In genomic region chrX:52516110-52516986, GRCh38 we compare ENCODE assay signal across 10 cellular contexts. TPM values are rescaled to one million over a fixed set of nuclear protein-coding genes. Genes with fewer than 3 reads are reported as not detected.
A peak's percentile ranks its signal among the peaks of the same experiment; 100 is the strongest.
DNase-seq lines count a peak whose midpoint lies in the region; ATAC-seq and TF ChIP-seq lines count a peak whose summit lies in the region.
"Not testable (repeated sequence)": the region's sequence is repeated elsewhere in the genome, so short reads cannot be mapped to it uniquely, and the experiment has no call there.
"Had no signal": no experiment of that assay in that cellular context is flagged by ENCODE, and none has a peak within 500 bp of the region (broad histone marks: within the 10 kb centered on the region; RNA-seq: fewer than 3 reads in every experiment).

No MANE protein-coding gene starts in this region.

- intact Hi-C loops in lower lobe of right lung (cut with DNase I); mucosa of descending colon (cut with DNase I, micrococcal nuclease); upper lobe of right lung (cut with DNase I): not testable (repeated sequence)

- not testable (repeated sequence) for DNase-seq in lower lobe of right lung, mucosa of descending colon, upper lobe of right lung

- TF ChIP-seq EP300 in gastroesophageal sphincter (IDR thresholded peaks at IDR 0.05) = not testable (repeated sequence)

- no CpG with 5 or more reads among the region's 27 CpGs for WGBS in gastroesophageal sphincter (ENCODE audit: low coverage in 1 of 2), 2 donors

- H3K4me3 ChIP-seq in gastroesophageal sphincter, lower lobe of right lung, mucosa of descending colon, upper lobe of right lung: not testable (repeated sequence)

- TF ChIP-seq CTCF in gastroesophageal sphincter (IDR thresholded peaks at IDR 0.05); lower lobe of right lung (IDR thresholded peaks at IDR 0.05); mucosa of descending colon (IDR thresholded peaks at IDR 0.05); upper lobe of right lung (IDR thresholded peaks at IDR 0.05): not testable (repeated sequence)

- not testable (repeated sequence) for TF ChIP-seq POLR2A in gastroesophageal sphincter (IDR thresholded peaks at IDR 0.05)

- not testable (repeated sequence) for H3K27me3 ChIP-seq in gastroesophageal sphincter; lower lobe of right lung (ENCODE audit: low read depth); upper lobe of right lung

- H3K36me3 ChIP-seq in gastroesophageal sphincter; lower lobe of right lung; mucosa of descending colon (ENCODE audit: low read depth); upper lobe of right lung: not testable (repeated sequence)

- H3K27ac ChIP-seq in gastroesophageal sphincter, lower lobe of right lung, upper lobe of right lung: not testable (repeated sequence)

- H3K4me1 ChIP-seq in gastroesophageal sphincter; lower lobe of right lung; mucosa of descending colon (ENCODE audit: low read depth); upper lobe of right lung: not testable (repeated sequence)

- not testable (repeated sequence) for H3K9me3 ChIP-seq in gastroesophageal sphincter, lower lobe of right lung, mucosa of descending colon, upper lobe of right lung

- peak; percentile 45 for ATAC-seq in SK-N-SH treated with all-trans-retinoic acid at 6 μM for 48 hours
- ATAC-seq in gastroesophageal sphincter = peak; percentile 24
- peak; percentile 83 to 86 for ATAC-seq in lower lobe of right lung
- ATAC-seq in mucosa of descending colon = peak; percentile 6
- ATAC-seq in upper lobe of right lung = peak; percentile 83

RNA-seq across cellular contexts. Expression of gene XAGE1B, which starts 0.5 kb away (rescaled TPM):
- total RNA-seq in gastroesophageal sphincter (not detected), lower lobe of right lung (not detected), mucosa of descending colon (not detected), upper lobe of right lung (1.2 TPM)
- total RNA-seq: B cell; Caco-2; Calu3; CD4-positive, alpha-beta T cell; CD8-positive, alpha-beta T cell had no signal

RNA-seq across cellular contexts. Expression of gene XAGE1A, which starts 20.7 kb away (rescaled TPM):
- not detected for total RNA-seq in gastroesophageal sphincter
- total RNA-seq in lower lobe of right lung = not detected
- total RNA-seq in mucosa of descending colon = not detected
- 0.75 TPM for total RNA-seq in upper lobe of right lung
- total RNA-seq: B cell; Caco-2; Calu3; CD4-positive, alpha-beta T cell; CD8-positive, alpha-beta T cell had no signal

Comparison
In these comparisons a context has a peak if more than half of its experiments do, and no peak if none do; other contexts are left out.
1. ATAC-seq: peak in every context shown above with its lines; median percentile 84 in lower lobe of right lung; 83 in upper lobe of right lung; 45 in SK-N-SH treated with all-trans-retinoic acid at 6 μM for 48 hours; 24 in gastroesophageal sphincter; 6 in mucosa of descending colon.